Comparison of ENCODE assay signal across 8 cellular contexts in the genomic region with DNA sequence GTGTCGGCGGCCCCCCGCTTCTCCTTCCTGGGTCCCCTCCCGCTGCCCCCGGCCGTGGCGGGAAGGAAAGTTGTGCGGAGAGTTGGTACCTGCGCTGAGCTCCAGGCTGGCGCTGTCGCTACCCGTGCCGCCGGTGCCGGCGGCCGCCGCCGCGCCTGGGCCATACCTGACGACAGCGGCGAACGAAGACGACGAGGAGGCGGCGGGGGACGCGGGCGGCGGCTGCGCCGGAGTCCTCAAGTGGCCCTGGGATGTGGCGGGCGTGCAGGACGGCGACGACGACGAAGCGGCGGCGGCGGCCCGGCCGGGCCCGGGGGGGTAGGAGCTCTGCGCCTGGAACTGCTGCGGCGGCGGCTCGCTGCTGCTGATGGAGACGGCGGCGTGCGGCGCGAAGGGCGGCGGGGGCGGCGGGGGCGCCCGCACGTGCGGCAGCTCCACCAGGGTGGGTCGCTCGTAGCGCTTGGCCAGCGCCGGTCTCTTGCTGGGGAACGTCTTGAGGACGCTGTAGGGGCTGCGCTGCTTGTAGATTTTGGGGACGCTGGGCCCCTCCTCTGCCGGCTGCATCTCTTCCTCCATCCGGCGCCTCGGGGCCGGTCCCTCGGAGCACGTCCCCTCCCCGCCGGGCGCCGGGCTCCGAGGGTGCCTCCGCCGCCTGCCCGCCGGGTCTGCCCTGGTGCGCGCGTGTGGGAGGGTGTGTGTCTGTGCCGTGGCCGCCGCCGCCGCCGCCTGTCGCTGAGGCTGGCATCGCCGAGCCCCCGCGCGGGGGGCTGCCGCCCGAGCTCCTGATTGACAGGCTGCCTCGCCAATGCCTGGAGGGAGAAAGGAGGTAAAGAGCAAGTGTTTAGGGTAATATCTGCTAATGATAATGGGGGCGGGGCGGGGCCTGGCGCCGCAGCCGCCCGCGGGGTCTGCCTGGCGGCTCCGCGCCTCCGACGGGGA. TPM values are rescaled to one million over a fixed set of nuclear protein-coding genes. Genes with fewer than 3 reads are reported as not detected.
A peak's percentile ranks its signal among the peaks of the same experiment; 100 is the strongest.
DNase-seq lines count a peak whose midpoint lies in the region; ATAC-seq and TF ChIP-seq lines count a peak whose summit lies in the region.

No MANE protein-coding gene starts in this region.

- H3K36me3 ChIP-seq in parathyroid adenoma (ENCODE audit: control insufficient read depth, insufficient read depth, low read length): no peaks in the 10 kb centered on the region

- peak overlapping the region; percentile 76 for H3K4me2 ChIP-seq in parathyroid adenoma (ENCODE audit: low read length)

- H3K27me3 ChIP-seq in parathyroid adenoma (ENCODE audit: control insufficient read depth, insufficient read depth, low read length): peaks cover 7% of the 10 kb centered on the region

- ATAC-seq in GM19463 (IDR thresholded peaks at IDR 0.05; ENCODE audit: unreplicated experiment): peak; percentile 62
- peak; percentile 58 for ATAC-seq in HG03521 (IDR thresholded peaks at IDR 0.05; ENCODE audit: unreplicated experiment)

- no peak overlapping the region for H3K27ac ChIP-seq in parathyroid adenoma

- H3K4me3 ChIP-seq in epithelial cell of proximal tubule (ENCODE audit: low read depth, low read length) (peak overlapping the region; percentile 26), parathyroid adenoma (ENCODE audit: low read depth, low read length) (peak overlapping the region; percentile 47)

- no peaks in the 10 kb centered on the region for H3K79me2 ChIP-seq in parathyroid adenoma

- DNase-seq in ELF-1 (ENCODE audit: low read depth, low spot score) (peak; percentile 81), T-helper 1 cell (peak in 3 of 5 donors; percentile 3 to 14 (median 5)), epithelial cell of proximal tubule (ENCODE audit: low read depth) (no peak), medulla oblongata (ENCODE audit: extremely low spot score) (no peak), NOMO-1 (lab: John Stamatoyannopoulos, UW; ENCODE audit: unreplicated experiment in 2 of 2) (no peak)

- H3K9ac ChIP-seq in parathyroid adenoma: no peak overlapping the region

- H2AFZ ChIP-seq in parathyroid adenoma: peak overlapping the region; percentile 38

- TF ChIP-seq CTCF in epithelial cell of proximal tubule (conservative IDR thresholded peaks at IDR 0.05; ENCODE audit: low read depth, low read length) (no peak), parathyroid adenoma (IDR thresholded peaks at IDR 0.05) (no peak)

- H3K9me3 ChIP-seq in parathyroid adenoma (ENCODE audit: control insufficient read depth, low read length): no peaks in the 10 kb centered on the region

- H3K4me1 ChIP-seq in parathyroid adenoma: no peaks in the 10 kb centered on the region

RNA-seq across cellular contexts. Expression of gene BEND4, which starts 0.6 kb away (rescaled TPM):
- total RNA-seq in epithelial cell of proximal tubule: 0.06 and 0.14 TPM in 2 replicates

Comparison
In these comparisons a context has a peak if more than half of its experiments do, and no peak if none do; other contexts are left out.
1. DNase-seq: peak in ELF-1 (single experiment) and T-helper 1 cell (3 of 5); none in epithelial cell of proximal tubule (single experiment), medulla oblongata (single experiment) and NOMO-1 (0 of 2).